ENCODE assay signal across 8 cellular contexts in the genomic region with DNA sequence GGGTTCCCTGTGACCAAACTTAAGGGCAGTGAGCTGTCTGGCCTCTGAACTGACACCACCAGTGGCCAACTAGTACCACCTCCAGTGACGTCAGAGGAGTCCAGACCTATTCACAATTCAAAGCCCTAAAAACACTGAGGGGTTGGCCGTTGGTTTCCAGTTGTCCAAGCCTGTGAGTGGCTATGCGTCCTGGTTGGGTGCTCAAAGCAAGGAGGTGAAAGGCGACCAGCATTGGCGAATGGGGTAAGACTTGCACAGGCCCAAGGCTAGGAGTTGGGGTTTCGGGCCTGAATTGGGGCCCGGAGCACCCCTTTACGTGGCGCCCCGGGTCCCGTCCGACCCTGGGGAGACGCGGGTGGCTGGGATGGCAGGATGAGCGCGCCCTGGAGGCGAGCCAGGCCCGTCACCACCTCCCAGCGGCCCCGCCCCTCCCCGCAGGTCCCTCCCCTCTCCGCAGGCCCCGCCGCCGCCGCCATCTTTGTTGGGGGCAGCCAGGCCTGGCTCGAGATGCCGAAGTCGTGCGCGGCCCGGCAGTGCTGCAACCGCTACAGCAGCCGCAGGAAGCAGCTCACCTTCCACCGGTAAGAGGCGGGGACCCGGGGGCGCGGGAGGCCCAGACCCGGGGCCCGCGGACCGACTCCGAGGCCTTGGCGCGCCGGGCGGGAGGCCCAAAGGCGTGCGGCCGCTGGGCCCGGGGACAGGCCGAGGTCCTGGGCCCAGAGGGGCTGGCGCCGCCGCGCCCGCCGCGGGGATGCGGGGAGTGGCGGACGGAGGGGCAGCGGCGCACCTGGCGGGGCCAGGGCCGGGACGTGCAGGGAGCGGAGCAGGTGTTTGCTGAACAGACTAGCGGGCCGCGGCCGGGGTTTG. TPM values are rescaled to one million over a fixed set of nuclear protein-coding genes. Genes with fewer than 3 reads are reported as not detected.
DNase-seq lines count a peak whose midpoint lies in the region; ATAC-seq and TF ChIP-seq lines count a peak whose summit lies in the region.

A gene with protein sequence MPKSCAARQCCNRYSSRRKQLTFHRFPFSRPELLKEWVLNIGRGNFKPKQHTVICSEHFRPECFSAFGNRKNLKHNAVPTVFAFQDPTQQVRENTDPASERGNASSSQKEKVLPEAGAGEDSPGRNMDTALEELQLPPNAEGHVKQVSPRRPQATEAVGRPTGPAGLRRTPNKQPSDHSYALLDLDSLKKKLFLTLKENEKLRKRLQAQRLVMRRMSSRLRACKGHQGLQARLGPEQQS (plus strand): TSS at position 157 of the 867 bp plus-strand sequence. CDS start 351 bp downstream, at position 508.

- peak within 1 kb of the TSS; percentile 59 for H3K27ac ChIP-seq in DND-41 (ENCODE audit: low read length)
- peak within 1 kb of the TSS; percentile 75 for H3K27ac ChIP-seq in foreskin keratinocyte
- H3K27ac ChIP-seq in subcutaneous abdominal adipose tissue (ENCODE audit: low read depth, low read length): peak within 1 kb of the TSS; percentile 95

- H4K20me1 ChIP-seq in DND-41 (ENCODE audit: insufficient read depth, low read length): peaks cover 63% of the 10 kb centered on the region

- TF ChIP-seq CTCF in DND-41 (IDR thresholded peaks at IDR 0.05; ENCODE audit: borderline replicate concordance, extremely low read depth, low read length, poor library complexity, severe bottlenecking) (peak; percentile 45), foreskin keratinocyte (conservative IDR thresholded peaks at IDR 0.05) (peak; percentile 46)

- DNase-seq in DND-41 (peak; percentile 89), KG1 (lab: John Stamatoyannopoulos, UW) (peak; percentile 41), SHP77 (lab: John Stamatoyannopoulos, UW) (peak; percentile 64 to 77), activated gamma-delta T cell treated with Interleukin-2 at 50 U/mL for 16 hours (peak; percentile 88), foreskin keratinocyte (peak in 1 of 2 donors; percentile 65)

- H3K9me3 ChIP-seq in DND-41 (ENCODE audit: insufficient read depth, low read length, severe bottlenecking) (no peaks in the 10 kb centered on the region), neuron (ENCODE audit: low read length) (no peaks in the 10 kb centered on the region), subcutaneous abdominal adipose tissue (ENCODE audit: control insufficient read depth in 5 of 5, low read length in 5 of 5) (no peaks in the 10 kb centered on the region)

- H3K36me3 ChIP-seq in DND-41 (ENCODE audit: insufficient read depth, low read length) (peaks cover 77% of the 10 kb centered on the region), neuron (ENCODE audit: insufficient read depth, low read length) (peaks cover 63% of the 10 kb centered on the region), subcutaneous abdominal adipose tissue (ENCODE audit: control insufficient read depth in 5 of 5, insufficient read depth in 5 of 5, low read length in 5 of 5) (peaks cover 0 to 49% (median 43%) of the 10 kb centered on the region in 5 donors)

- H2AFZ ChIP-seq in DND-41 (ENCODE audit: low read depth, low read length) (peak within 1 kb of the TSS; percentile 73), neuron (ENCODE audit: low read depth, low read length) (peak within 1 kb of the TSS; percentile 74)

- ATAC-seq in DND-41 (ENCODE audit: insufficient read depth, low read depth): peak; percentile 96
- peak; percentile 81 for ATAC-seq in GM21576 (IDR thresholded peaks at IDR 0.05; ENCODE audit: unreplicated experiment)
- peak; percentile 85 for ATAC-seq in foreskin keratinocyte

- H3K4me3 ChIP-seq in DND-41 (ENCODE audit: low read depth in 1 of 2, low read length in 2 of 2) (peak within 1 kb of the TSS; percentile 49 to 70; a peak in 3 of 4 replicates), neuron (ENCODE audit: low read length) (peak within 1 kb of the TSS; percentile 57), subcutaneous abdominal adipose tissue (ENCODE audit: low read depth in 1 of 5, low read length in 5 of 5) (peak within 1 kb of the TSS; percentile 72 to 85 (median 84))

- peaks cover 61% of the 10 kb centered on the region for H3K79me2 ChIP-seq in DND-41 (ENCODE audit: insufficient read depth, low read length)

- peak within 1 kb of the TSS; percentile 84 for H3K9ac ChIP-seq in DND-41 (ENCODE audit: low read depth, low read length)
- peak within 1 kb of the TSS; percentile 56 to 84 (median 78) for H3K9ac ChIP-seq in subcutaneous abdominal adipose tissue (ENCODE audit: low read length in 5 of 5)

- H3K27me3 ChIP-seq in DND-41 (ENCODE audit: insufficient read depth, low read length, poor library complexity) (no peaks in the 10 kb centered on the region), foreskin keratinocyte (no peaks in the 10 kb centered on the region), neuron (ENCODE audit: insufficient read depth, low read length) (no peaks in the 10 kb centered on the region), subcutaneous abdominal adipose tissue (ENCODE audit: control insufficient read depth in 5 of 5, insufficient read depth in 4 of 5, low read length in 5 of 5) (no peaks in the 10 kb centered on the region)

- H3K4me1 ChIP-seq in DND-41 (ENCODE audit: insufficient read depth, low read length) (peaks cover 25% of the 10 kb centered on the region), foreskin keratinocyte (peaks cover 7% of the 10 kb centered on the region), neuron (ENCODE audit: insufficient read depth, low read length) (peaks cover 8% of the 10 kb centered on the region), subcutaneous abdominal adipose tissue (ENCODE audit: control insufficient read depth in 5 of 5, insufficient read depth in 5 of 5, low read length in 5 of 5) (peaks cover 9 to 56% (median 50%) of the 10 kb centered on the region in 5 donors)

- H3K4me2 ChIP-seq in DND-41 (ENCODE audit: insufficient read depth, low read length): peak within 1 kb of the TSS; percentile 76

RNA-seq across cellular contexts. Expression of the gene that starts here (rescaled TPM):
- total RNA-seq in foreskin keratinocyte: 15.3 and 15.4 TPM in 2 replicates
- polyA plus RNA-seq in foreskin keratinocyte: 16.8 and 18.6 TPM in 2 replicates
